ENCODE assay signal across 23 cellular contexts in the genomic region with DNA sequence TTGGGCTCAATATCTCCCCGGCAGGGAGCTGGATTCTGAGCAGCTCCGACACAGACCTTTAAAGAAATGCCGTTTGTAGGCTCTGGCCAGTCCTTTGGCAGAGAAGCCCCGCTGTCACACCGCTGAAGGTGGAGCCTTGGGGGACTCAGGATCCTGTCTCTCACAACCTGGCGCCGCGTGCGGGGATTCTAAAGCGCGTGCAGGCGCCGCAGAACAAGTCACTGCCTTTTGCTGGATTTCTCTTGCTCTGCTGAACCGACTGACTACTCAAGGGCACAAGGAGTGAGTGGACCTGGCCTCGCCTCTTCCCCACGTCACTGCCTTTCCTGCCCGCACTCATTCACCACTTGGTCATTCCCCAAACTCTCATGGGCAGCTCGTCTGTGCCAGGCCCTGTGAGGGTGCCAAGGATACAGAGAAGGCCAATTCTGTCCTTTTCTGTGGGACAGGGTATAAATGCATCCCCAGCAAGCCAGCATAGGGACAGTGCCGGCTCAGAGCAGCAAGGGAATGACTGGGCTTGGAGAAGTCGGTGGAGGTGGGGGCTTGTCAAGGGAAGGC.
DNase-seq lines count a peak whose midpoint lies in the region; ATAC-seq, FAIRE-seq and TF ChIP-seq lines count a peak whose summit lies in the region.
"Had no signal": no experiment of that assay in that cellular context is flagged by ENCODE, and none has a peak within 500 bp of the region (broad histone marks: within the 10 kb centered on the region; RNA-seq: fewer than 3 reads in every experiment).

No MANE protein-coding gene starts in this region.

- no peak for TF ChIP-seq POLR2A in stomach (IDR thresholded peaks at IDR 0.05)

- H3K27me3 ChIP-seq in WERI-Rb-1 (ENCODE audit: insufficient read depth, low read depth, severe bottlenecking) (no peaks in the 10 kb centered on the region), stomach (no peaks in the 10 kb centered on the region)
- H3K27me3 ChIP-seq: ascending aorta, suprapubic skin, vagina had no signal

- H3K27ac ChIP-seq in WERI-Rb-1 (no peak overlapping the region), coronary artery (no peak overlapping the region), stomach (no peak overlapping the region)
- H3K27ac ChIP-seq: ascending aorta, suprapubic skin, vagina had no signal

- DNase-seq in WERI-Rb-1, result peak; percentile 3
- peak; percentile 67 for DNase-seq in coronary artery (ENCODE audit: low spot score)
- DNase-seq in mesenteric fat pad (ENCODE audit: low spot score), result peak; percentile 72
- peak; percentile 16 for DNase-seq in stomach
- no peak for DNase-seq in DMS114 treated with DMSO at 0.1 percent for 48 hours (lab: John Stamatoyannopoulos, UW; ENCODE audit: unreplicated experiment)
- DNase-seq in left lobe of liver (ENCODE audit: low spot score), result no peak
- DNase-seq in D721Med (ENCODE audit: insufficient read length, low spot score), result no peak
- DNase-seq: activated CD4-positive, alpha-beta T cell treated with anti-CD3 and anti-CD28 coated beads for 1 hour; activated naive CD4-positive, alpha-beta T cell treated with anti-CD3 and anti-CD28 coated beads, Interleukin-2, amount 50 U/mL, for 16 hours; activated T-cell treated with anti-CD3 and anti-CD28 coated beads, Interleukin-2, amount 50 U/mL, for 4 hours; cerebellar nuclear complex; DND-41; erythroblast; foreskin fibroblast; HFFc6; Kasumi-1; NCI-H1694 treated with DMSO at 0.1 percent for 48 hours; NCI-H774 had no signal

- TF ChIP-seq EP300 in stomach (IDR thresholded peaks at IDR 0.05), result no peak

- intact Hi-C loops in stomach (cut with DNase I; ENCODE audit: low total_unique reads), result no loop called here

- no peak for ATAC-seq in left lobe of liver
- ATAC-seq: activated T-cell treated with anti-CD3 and anti-CD28 coated beads, Interleukin-2, amount 50 U/mL, for 4 hours had no signal

- TF ChIP-seq CTCF in WERI-Rb-1 (IDR thresholded peaks at IDR 0.05; ENCODE audit: low read depth, low read length) (no peak), coronary artery (IDR thresholded peaks at IDR 0.05) (no peak), stomach (IDR thresholded peaks at IDR 0.05) (no peak), D721Med (IDR thresholded peaks at IDR 0.05; ENCODE audit: insufficient read depth, missing control alignments) (no peak)

- no peak for FAIRE-seq in D721Med (lab: Jason Lieb, UNC)
- FAIRE-seq: GM12892, islet of Langerhans had no signal

- H3K4me3 ChIP-seq in WERI-Rb-1 (ENCODE audit: low read depth, low read length) (no peak overlapping the region), coronary artery (no peak overlapping the region), stomach (no peak overlapping the region)
- H3K4me3 ChIP-seq: ascending aorta, suprapubic skin, vagina had no signal

- WGBS in stomach, 5 donors, result 88 to 92% (median 89%) methylated on average over 20 of the region's 20 CpGs

- H3K36me3 ChIP-seq in WERI-Rb-1 (peaks cover 10% of the 10 kb centered on the region), stomach (peaks cover 6 to 69% (median 59%) of the 10 kb centered on the region in 4 donors)
- H3K36me3 ChIP-seq: vagina had no signal

- no peaks in the 10 kb centered on the region for H3K4me1 ChIP-seq in stomach
- H3K4me1 ChIP-seq: ascending aorta, suprapubic skin, vagina had no signal

- peaks cover 3% of the 10 kb centered on the region for H3K9me3 ChIP-seq in WERI-Rb-1 (ENCODE audit: severe bottlenecking)
- H3K9me3 ChIP-seq in stomach, result peaks cover 0 to 6% (median 2%) of the 10 kb centered on the region in 4 donors
- H3K9me3 ChIP-seq: suprapubic skin, vagina had no signal

Comparison
In these comparisons a context has a peak if more than half of its experiments do, and no peak if none do; other contexts are left out.
1. DNase-seq: peak in WERI-Rb-1 (single experiment), coronary artery (single experiment), mesenteric fat pad (single experiment) and stomach (single experiment); none in DMS114 treated with DMSO at 0.1 percent for 48 hours (single experiment), left lobe of liver (single experiment) and D721Med (single experiment).